In genomic region chr13:84917252-84917878, GRCh38 we compare ENCODE assay signal across 8 cellular contexts.
DNase-seq lines count a peak whose midpoint lies in the region; ATAC-seq and TF ChIP-seq lines count a peak whose summit lies in the region.

No MANE protein-coding gene starts in this region.

- no peak overlapping the region for H3K4me3 ChIP-seq in liver (ENCODE audit: low read depth in 1 of 3, low read length in 3 of 3)

- no peak overlapping the region for H3K4me3 Mint-ChIP-seq in activated CD4-positive, alpha-beta memory T cell treated with anti-CD3 and anti-CD28 coated beads, Interleukin-2, amount 10 ng/mL, durations not matched to agents 7 days and 5 days

- H3K27ac ChIP-seq in liver (ENCODE audit: low read depth in 1 of 2, low read length in 2 of 2), result no peak overlapping the region

- CTCF ChIA-PET in activated CD4-positive, alpha-beta memory T cell treated with anti-CD3 and anti-CD28 coated beads, Interleukin-2, amount 10 ng/mL, durations not matched to agents 7 days and 5 days (lab: Charles Lee), result no interaction called here

- POLR2A ChIA-PET in activated CD4-positive, alpha-beta memory T cell treated with anti-CD3 and anti-CD28 coated beads, Interleukin-2, amount 10 ng/mL, durations not matched to agents 7 days and 5 days (lab: Charles Lee), result no interaction called here

- peaks cover 0 to 2% (median 0%) of the 10 kb centered on the region in 4 donors for H3K27me3 ChIP-seq in liver (ENCODE audit: control insufficient read depth in 4 of 4, insufficient read depth in 4 of 4, low read length in 3 of 4)

- TF ChIP-seq RAD21 in liver (IDR thresholded peaks at IDR 0.05), result peak; percentile 67 to 71

- no peaks in the 10 kb centered on the region for H3K9me3 ChIP-seq in liver (ENCODE audit: control insufficient read depth in 4 of 4, low read length in 3 of 4)

- H3K27ac Mint-ChIP-seq in activated CD4-positive, alpha-beta memory T cell treated with anti-CD3 and anti-CD28 coated beads, Interleukin-2, amount 10 ng/mL, durations not matched to agents 7 days and 5 days, result no peak overlapping the region

- no peaks in the 10 kb centered on the region for H3K4me1 Mint-ChIP-seq in activated CD4-positive, alpha-beta memory T cell treated with anti-CD3 and anti-CD28 coated beads, Interleukin-2, amount 10 ng/mL, durations not matched to agents 7 days and 5 days

- H3K27me3 Mint-ChIP-seq in activated CD4-positive, alpha-beta memory T cell treated with anti-CD3 and anti-CD28 coated beads, Interleukin-2, amount 10 ng/mL, durations not matched to agents 7 days and 5 days, result no peaks in the 10 kb centered on the region

- no peaks in the 10 kb centered on the region for H3K36me3 ChIP-seq in liver (ENCODE audit: control insufficient read depth in 4 of 4, insufficient read depth in 3 of 4, low read depth in 1 of 4, low read length in 3 of 4)

- peak; percentile 23 for DNase-seq in COLO668 (lab: John Stamatoyannopoulos, UW; ENCODE audit: unreplicated experiment)
- DNase-seq in Kasumi-1 (lab: John Stamatoyannopoulos, UW), result peak; percentile 35 to 57
- peak; percentile 3 for DNase-seq in UCSD-AML1 (lab: John Stamatoyannopoulos, UW; ENCODE audit: unreplicated experiment)
- no peak for DNase-seq in iPS-NIHi7 (ENCODE audit: extremely low spot score)
- DNase-seq in stimulated activated naive CD4-positive, alpha-beta T cell (lab: John Stamatoyannopoulos, UW), result no peak
- no peak for DNase-seq in activated CD4-positive, alpha-beta memory T cell treated with anti-CD3 and anti-CD28 coated beads, Interleukin-2, amount 10 ng/mL, durations not matched to agents 7 days and 5 days

- H3K36me3 Mint-ChIP-seq in activated CD4-positive, alpha-beta memory T cell treated with anti-CD3 and anti-CD28 coated beads, Interleukin-2, amount 10 ng/mL, durations not matched to agents 7 days and 5 days (ENCODE audit: low read depth), result no peaks in the 10 kb centered on the region

- WGBS in liver, result 56% methylated on average over 4 of the region's 4 CpGs

- no peak overlapping the region for H3K9ac ChIP-seq in liver (ENCODE audit: low read depth in 1 of 2, low read length in 2 of 2)

- H3K9me3 Mint-ChIP-seq in activated CD4-positive, alpha-beta memory T cell treated with anti-CD3 and anti-CD28 coated beads, Interleukin-2, amount 10 ng/mL, durations not matched to agents 7 days and 5 days, result no peaks in the 10 kb centered on the region

- ATAC-seq in HG03097 (IDR thresholded peaks at IDR 0.05; ENCODE audit: low FRiP score, unreplicated experiment), result no peak

- peaks cover 0 to 1% (median 0%) of the 10 kb centered on the region in 4 donors for H3K4me1 ChIP-seq in liver (ENCODE audit: control insufficient read depth in 4 of 4, insufficient read depth in 4 of 4, low read length in 3 of 4)

- TF ChIP-seq CTCF in liver (IDR thresholded peaks at IDR 0.05; ENCODE audit: low read depth, low read length, missing input control), result peak; percentile 42

TF ChIP-seq in liver, 16 proteins besides CTCF, POLR2A, EP300 and RAD21:
- no peak for TF ChIP-seq RXRA (IDR thresholded peaks at IDR 0.05)
- no peak for TF ChIP-seq HNF4G (IDR thresholded peaks at IDR 0.05)
- no peak for TF ChIP-seq FOXA1 (IDR thresholded peaks at IDR 0.05)
- no peak for TF ChIP-seq YY1 (IDR thresholded peaks at IDR 0.05)
- TF ChIP-seq MAX (IDR thresholded peaks at IDR 0.05), result no peak
- TF ChIP-seq JUND (IDR thresholded peaks at IDR 0.05), result no peak
- no peak for TF ChIP-seq TAF1 (conservative IDR thresholded peaks at IDR 0.05)
- TF ChIP-seq EGR1 (IDR thresholded peaks at IDR 0.05; ENCODE audit: low read depth in 2 of 2), result no peak
- no peak for TF ChIP-seq SP1 (IDR thresholded peaks at IDR 0.05)
- TF ChIP-seq GABPA (IDR thresholded peaks at IDR 0.05 in 1 of 2, conservative IDR thresholded peaks at IDR 0.05 in 1 of 2), result no peak
- no peak for TF ChIP-seq REST (IDR thresholded peaks at IDR 0.05)
- TF ChIP-seq ATF3 (IDR thresholded peaks at IDR 0.05), result no peak
- no peak for TF ChIP-seq FOXA2 (IDR thresholded peaks at IDR 0.05)

Comparison
In these comparisons a context has a peak if more than half of its experiments do, and no peak if none do; other contexts are left out.
1. DNase-seq: peak in COLO668 (single experiment), Kasumi-1 (2 of 2) and UCSD-AML1 (single experiment); none in iPS-NIHi7 (single experiment), stimulated activated naive CD4-positive, alpha-beta T cell (0 of 6) and activated CD4-positive, alpha-beta memory T cell treated with anti-CD3 and anti-CD28 coated beads, Interleukin-2, amount 10 ng/mL, durations not matched to agents 7 days and 5 days (single experiment).